17 cellular contexts compared by ENCODE assay signal in the genomic region with DNA sequence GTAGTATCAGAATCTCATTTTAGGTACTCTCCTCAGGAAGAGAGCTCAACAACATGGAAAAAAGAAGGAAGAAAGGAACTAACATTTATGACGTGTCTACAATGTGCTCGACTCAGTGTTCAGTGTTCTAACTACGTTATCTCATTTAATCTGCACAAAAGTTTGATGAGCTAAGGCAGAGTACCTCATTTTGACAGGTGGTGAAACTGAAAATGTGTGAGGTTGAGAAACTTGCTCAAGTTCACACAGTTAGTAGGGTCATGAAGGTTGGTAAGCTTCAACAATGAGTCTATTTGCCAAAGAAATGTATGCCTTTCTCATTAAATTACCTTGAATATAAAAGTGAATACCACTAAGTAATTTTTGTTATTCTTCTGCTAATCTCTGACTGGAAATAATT.
DNase-seq lines count a peak whose midpoint lies in the region; ATAC-seq and TF ChIP-seq lines count a peak whose summit lies in the region.
"Had no signal": no experiment of that assay in that cellular context is flagged by ENCODE, and none has a peak within 500 bp of the region (broad histone marks: within the 10 kb centered on the region; RNA-seq: fewer than 3 reads in every experiment).

No MANE protein-coding gene starts in this region.

- H3K36me3 Mint-ChIP-seq in endodermal cell (ENCODE audit: low read depth) (no peaks in the 10 kb centered on the region), chondrocyte (ENCODE audit: low read depth) (no peaks in the 10 kb centered on the region)
- H3K36me3 Mint-ChIP-seq: memory B cell, natural killer cell had no signal

- peaks cover 16% of the 10 kb centered on the region for H3K9me3 Mint-ChIP-seq in endodermal cell
- H3K9me3 Mint-ChIP-seq in chondrocyte (ENCODE audit: low read depth) = peaks cover 17% of the 10 kb centered on the region
- H3K9me3 Mint-ChIP-seq: T-helper 2 cell treated with Interferon-gamma antibody and Interleukin-4, amounts not matched to agents 5 μg/mL and 100 μg/mL, for 36 hours had no signal

- H3K27me3 ChIP-seq in endodermal cell (ENCODE audit: control insufficient read depth, insufficient read depth, low read length, poor library complexity, severe bottlenecking) = no peaks in the 10 kb centered on the region
- H3K27me3 ChIP-seq: tibial artery had no signal

- peaks cover 14% of the 10 kb centered on the region for H3K4me1 Mint-ChIP-seq in endodermal cell
- H3K4me1 Mint-ChIP-seq in chondrocyte (ENCODE audit: low read depth) = peaks cover 8% of the 10 kb centered on the region
- H3K4me1 Mint-ChIP-seq: natural killer cell had no signal

- H3K4me3 ChIP-seq in endodermal cell (ENCODE audit: low read length) = peak overlapping the region; percentile 22
- H3K4me3 ChIP-seq: tibial artery had no signal

- TF ChIP-seq CTCF in endodermal cell (conservative IDR thresholded peaks at IDR 0.05) = no peak
- TF ChIP-seq CTCF in chondrocyte (IDR thresholded peaks at IDR 0.05) = no peak

- H3K4me1 ChIP-seq in endodermal cell (ENCODE audit: control insufficient read depth, insufficient read depth, low read length) = no peaks in the 10 kb centered on the region
- H3K4me1 ChIP-seq: tibial artery had no signal

- no peak overlapping the region for H3K27ac ChIP-seq in endodermal cell (ENCODE audit: low read depth, low read length)
- H3K27ac ChIP-seq: tibial artery had no signal

- H3K4me3 Mint-ChIP-seq in endodermal cell (no peak overlapping the region), chondrocyte (ENCODE audit: unreplicated experiment) (no peak overlapping the region)
- H3K4me3 Mint-ChIP-seq: central memory CD8-positive, alpha-beta T cell; memory B cell; natural killer cell; T-helper 2 cell treated with Interferon-gamma antibody and Interleukin-4, amounts not matched to agents 5 μg/mL and 100 μg/mL, for 36 hours had no signal

- H3K36me3 ChIP-seq in endodermal cell (ENCODE audit: control insufficient read depth, insufficient read depth, low read length) = no peaks in the 10 kb centered on the region
- H3K36me3 ChIP-seq: tibial artery had no signal

- ATAC-seq in GM19025 (IDR thresholded peaks at IDR 0.05; ENCODE audit: low read depth, unreplicated experiment) = peak; percentile 68
- peak; percentile 66 for ATAC-seq in GM21576 (IDR thresholded peaks at IDR 0.05; ENCODE audit: unreplicated experiment)
- peak; percentile 88 for ATAC-seq in HG03060 (IDR thresholded peaks at IDR 0.05; ENCODE audit: low read depth, unreplicated experiment)
- no peak for ATAC-seq in HG03571 (IDR thresholded peaks at IDR 0.05; ENCODE audit: unreplicated experiment)
- ATAC-seq: natural killer cell had no signal

- H3K27me3 Mint-ChIP-seq in endodermal cell (ENCODE audit: insufficient read depth) (peaks cover 3% of the 10 kb centered on the region), chondrocyte (ENCODE audit: low read depth) (peaks cover 41% of the 10 kb centered on the region)
- H3K27me3 Mint-ChIP-seq: memory B cell had no signal

- H3K27ac Mint-ChIP-seq in endodermal cell (no peak overlapping the region), chondrocyte (ENCODE audit: unreplicated experiment) (no peak overlapping the region)
- H3K27ac Mint-ChIP-seq: memory B cell; natural killer cell; T-helper 2 cell treated with Interferon-gamma antibody and Interleukin-4, amounts not matched to agents 5 μg/mL and 100 μg/mL, for 36 hours had no signal

- H3K9me3 ChIP-seq in endodermal cell (ENCODE audit: control insufficient read depth, low read length) = no peaks in the 10 kb centered on the region
- H3K9me3 ChIP-seq: tibial artery had no signal

- H3K9ac ChIP-seq in endodermal cell (ENCODE audit: extremely low read depth, low read length, poor library complexity, severe bottlenecking) = no peak overlapping the region

- DNase-seq in endodermal cell = no peak
- no peak for DNase-seq in chondrocyte (ENCODE audit: low spot score)
- no peak for DNase-seq in kidney glomerular epithelial cell (lab: John Stamatoyannopoulos, UW)
- DNase-seq in MV-4-11 (lab: John Stamatoyannopoulos, UW) = no peak
- DNase-seq: activated gamma-delta T cell; amygdala; effector CD8-positive, alpha-beta T cell; GF-D8; natural killer cell; tibial artery had no signal

- 87 to 98% methylated on average over 3 of the region's 3 CpGs for WGBS in endodermal cell (ENCODE audit: insufficient coverage in 1 of 2, insufficient read length in 1 of 2), 2 experiments
